Comparison of ENCODE assay signal across 12 cellular contexts in the genomic region with DNA sequence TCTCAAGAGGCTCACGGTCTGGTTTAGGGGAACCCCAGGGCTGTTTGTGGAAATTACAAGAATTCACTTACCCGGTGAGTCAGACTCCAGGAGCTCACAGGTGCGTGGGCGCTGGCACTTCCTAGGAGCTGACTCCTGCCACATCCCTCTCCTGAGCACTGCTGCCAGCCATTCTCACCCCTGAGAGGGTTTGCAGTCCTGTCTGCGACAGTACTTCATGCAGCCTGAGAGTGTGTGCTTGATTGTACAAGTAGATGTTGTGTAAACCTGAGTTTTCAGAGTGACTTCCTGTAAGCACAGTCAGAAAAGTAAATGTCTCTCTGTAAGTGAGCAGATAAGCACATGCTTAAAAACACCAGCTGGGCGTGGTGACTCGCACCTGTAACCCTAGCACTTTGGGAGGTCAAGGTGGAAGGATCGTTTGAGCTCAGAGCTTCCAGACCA. TPM values are rescaled to one million over a fixed set of nuclear protein-coding genes. Genes with fewer than 3 reads are reported as not detected.
DNase-seq lines count a peak whose midpoint lies in the region; ATAC-seq and TF ChIP-seq lines count a peak whose summit lies in the region.
"Had no signal": no experiment of that assay in that cellular context is flagged by ENCODE, and none has a peak within 500 bp of the region (broad histone marks: within the 10 kb centered on the region; RNA-seq: fewer than 3 reads in every experiment).

No MANE protein-coding gene starts in this region.

- TF ChIP-seq CTCF in HCT116 (IDR thresholded peaks at IDR 0.05 in 2 of 3, conservative IDR thresholded peaks at IDR 0.05 in 1 of 3; ENCODE audit: borderline replicate concordance in 1 of 3, insufficient read depth in 1 of 3, low read depth in 2 of 3, low read length in 2 of 3), result no peak
- no peak for TF ChIP-seq CTCF in dorsolateral prefrontal cortex (IDR thresholded peaks at IDR 0.05 in 54 of 56, conservative IDR thresholded peaks at IDR 0.05 in 2 of 56; ENCODE audit: low read depth in 1 of 56, partially characterized antibody in 56 of 56)

- peaks cover 10 to 23% of the 10 kb centered on the region in 2 experiments for H3K36me3 ChIP-seq in HCT116 (ENCODE audit: control insufficient read depth in 1 of 2, insufficient read depth in 2 of 2, low read length in 2 of 2)

- BruUV-seq in HCT116 (replicated peaks; lab: Mats Ljungman, UMichigan), result no TSS peak

- H3K27ac ChIP-seq in HCT116 (ENCODE audit: low read depth, low read length) (peak overlapping the region; percentile 56), dorsolateral prefrontal cortex (peak overlapping the region in 1 of 59 donors; percentile 27)
- H3K27ac ChIP-seq: body of pancreas had no signal

- H3K27me3 ChIP-seq in HCT116 (ENCODE audit: insufficient read depth, low read length) (no peaks in the 10 kb centered on the region), dorsolateral prefrontal cortex (no peaks in the 10 kb centered on the region)
- H3K27me3 ChIP-seq: body of pancreas, gastroesophageal sphincter had no signal

- ATAC-seq in HCT116, result peak; percentile 72
- no peak for ATAC-seq in GM21528 (IDR thresholded peaks at IDR 0.05; ENCODE audit: low FRiP score, unreplicated experiment)
- ATAC-seq in GM21423 (IDR thresholded peaks at IDR 0.05; ENCODE audit: unreplicated experiment), result no peak
- ATAC-seq: body of pancreas, gastroesophageal sphincter had no signal

- POLR2A ChIA-PET in HCT116 (lab: Charles Lee), result interaction anchor here (0.6 to 2.3 kb wide), 5 partner anchors 29 to 185 kb away, joined by 3 to 11 read pairs (median 5); partner anchors contain the start of gene ICAM5

- H4K20me1 ChIP-seq in HCT116 (ENCODE audit: insufficient read depth), result no peaks in the 10 kb centered on the region; the same call in 1 of the 2 replicates

- peak overlapping the region; percentile 49 for H3K9ac ChIP-seq in HCT116 (ENCODE audit: low read length)

- CTCF ChIA-PET in HCT116 (lab: Charles Lee), result interaction anchor here (0.7 to 7.7 kb wide), 16 partner anchors 8 to 439 kb away, joined by 3 to 233 read pairs (median 10); partner anchors contain the start of genes CDC37, ICAM1, ICAM5 and TYK2

- peaks cover 24 to 32% of the 10 kb centered on the region in 2 experiments for H3K4me1 ChIP-seq in HCT116 (ENCODE audit: control insufficient read depth in 1 of 2, insufficient read depth in 2 of 2, low read length in 2 of 2)

- no peaks in the 10 kb centered on the region for H3K9me2 ChIP-seq in HCT116 (ENCODE audit: insufficient read depth)

- RAD21 ChIA-PET in HCT116 (lab: Charles Lee; ENCODE audit: low non-redundant PET in 1 of 2, low total read pairs in 2 of 2, uncharacterized antibody in 2 of 2, unreplicated experiment in 2 of 2), result interaction anchor here (0.6 to 2.4 kb wide), 7 partner anchors 9 to 131 kb away, joined by 3 to 22 read pairs (median 6); partner anchors contain the start of gene ICAM1 (in 1 of the 2)

- peak overlapping the region; percentile 74 for H3K4me2 ChIP-seq in HCT116 (ENCODE audit: low read length)

- intact Hi-C loops in HCT116 (cut with micrococcal nuclease) (no loop called here), dorsolateral prefrontal cortex (cut with DNase I) (no loop called here)

- no peak for TF ChIP-seq POLR2A in HCT116 (IDR thresholded peaks at IDR 0.05; ENCODE audit: borderline replicate concordance, extremely low read depth, insufficient read depth, insufficient read length)

- no peaks in the 10 kb centered on the region for H3K9me3 ChIP-seq in HCT116 (ENCODE audit: control insufficient read depth in 1 of 2, insufficient read depth in 1 of 2, low read depth in 1 of 2, low read length in 2 of 2)
- H3K9me3 ChIP-seq: body of pancreas, gastroesophageal sphincter had no signal

- peak overlapping the region in 1 of 2 experiments; percentile 29; a peak in 2 of 4 replicates for H3K4me3 ChIP-seq in HCT116 (replicated peaks in 1 of 2; ENCODE audit: low read depth in 1 of 2, low read length in 2 of 2)
- H3K4me3 ChIP-seq in dorsolateral prefrontal cortex, result no peak overlapping the region
- H3K4me3 ChIP-seq: body of pancreas, gastroesophageal sphincter had no signal

- peaks cover 5% of the 10 kb centered on the region; the same call in 1 of the 2 replicates for H3K79me2 ChIP-seq in HCT116 (ENCODE audit: insufficient read depth, low read length)

- no peak overlapping the region for H2AFZ ChIP-seq in HCT116 (ENCODE audit: low read depth, low read length, poor library complexity, severe bottlenecking)

- no peak for TF ChIP-seq RAD21 in HCT116 (IDR thresholded peaks at IDR 0.05; ENCODE audit: low read depth)

- DNase-seq in HCT116 (ENCODE audit: low read depth, low spot score) (peak; percentile 23), dorsolateral prefrontal cortex (peak in 6 of 10 donors; percentile 43 to 80 (median 60)), NCI-H187 treated with DMSO at 0.1 percent for 48 hours (lab: John Stamatoyannopoulos, UW) (no peak), NCI-H1048 (lab: John Stamatoyannopoulos, UW) (no peak)
- DNase-seq in activated CD4-positive, CD25-positive, alpha-beta regulatory T cell treated with anti-CD3 and anti-CD28 coated beads, Interleukin-2, amount 50 U/mL, for 72 hours, result peak; percentile 60
- DNase-seq in stimulated activated CD4-positive, alpha-beta T cell treated with anti-CD3 and anti-CD28 coated beads, Interleukin-4, amount 100 ng/mL, for 48 hours (ENCODE audit: low read depth in 2 of 2), result peak; percentile 55 to 66
- DNase-seq: body of pancreas, DMS79 treated with DMSO at 0.1 percent for 48 hours, NCI-H187 had no signal

TF ChIP-seq in HCT116, 20 proteins besides CTCF, POLR2A, EP300 and RAD21:
- TF ChIP-seq, protein P1, sequence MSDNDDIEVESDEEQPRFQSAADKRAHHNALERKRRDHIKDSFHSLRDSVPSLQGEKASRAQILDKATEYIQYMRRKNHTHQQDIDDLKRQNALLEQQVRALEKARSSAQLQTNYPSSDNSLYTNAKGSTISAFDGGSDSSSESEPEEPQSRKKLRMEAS (IDR thresholded peaks at IDR 0.05), result peak; percentile 34; the same call in 1 of the 2 replicates
- no peak for TF ChIP-seq JUND (IDR thresholded peaks at IDR 0.05)
- TF ChIP-seq FOSL1 (IDR thresholded peaks at IDR 0.05; ENCODE audit: low read depth), result peak; percentile 34; the same call in 1 of the 2 replicates
- TF ChIP-seq POLR2AphosphoS5 (IDR thresholded peaks at IDR 0.05; ENCODE audit: low read depth, low read length), result no peak; the same call in 1 of the 2 replicates
- no peak for TF ChIP-seq YY1 (IDR thresholded peaks at IDR 0.05; ENCODE audit: extremely low read depth, insufficient replicate concordance, low read depth, low read length)
- TF ChIP-seq EGR1 (IDR thresholded peaks at IDR 0.05; ENCODE audit: low read depth), result peak; percentile 95
- TF ChIP-seq ZNF274 (IDR thresholded peaks at IDR 0.05; ENCODE audit: low read depth, low read length), result no peak
- TF ChIP-seq EZH2phosphoT487 (IDR thresholded peaks at IDR 0.05; ENCODE audit: borderline replicate concordance), result no peak
- TF ChIP-seq, protein P2, sequence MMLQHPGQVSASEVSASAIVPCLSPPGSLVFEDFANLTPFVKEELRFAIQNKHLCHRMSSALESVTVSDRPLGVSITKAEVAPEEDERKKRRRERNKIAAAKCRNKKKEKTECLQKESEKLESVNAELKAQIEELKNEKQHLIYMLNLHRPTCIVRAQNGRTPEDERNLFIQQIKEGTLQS (IDR thresholded peaks at IDR 0.05), result no peak

RNA-seq across cellular contexts. Expression of gene MRPL4, which starts 8.1 kb away (rescaled TPM):
- total RNA-seq in HCT116 (2021; ENCODE audit: unreplicated experiment) (146 TPM), dorsolateral prefrontal cortex (10 to 100 TPM; 35.7 to 68.1 (median 53.5) TPM)
- polyA plus RNA-seq in HCT116 (2012), result 138 and 148 TPM in 2 replicates

RNA-seq across cellular contexts. Expression of gene ICAM1, which starts 10.8 kb away (rescaled TPM):
- total RNA-seq in HCT116 (2021; ENCODE audit: unreplicated experiment) (5.0 TPM), dorsolateral prefrontal cortex (10 to 100 TPM in 28 of 120 experiments, 1 to 10 TPM in 92; 1.5 to 66.9 (median 5.3) TPM)
- polyA plus RNA-seq in HCT116 (2012), result 4.9 and 5.8 TPM in 2 replicates

RNA-seq across cellular contexts. Expression of gene ICAM4, which starts 26.6 kb away (rescaled TPM):
- total RNA-seq in HCT116 (2021; ENCODE audit: unreplicated experiment), result not detected
- polyA plus RNA-seq in HCT116 (2012), result not detected in 2 replicates
- total RNA-seq in dorsolateral prefrontal cortex, result 1 to 10 TPM in 1 of 120 experiments, under 1 TPM in 9, not detected in 110; 0.38 to 1.1 (median 0.51) TPM

RNA-seq across cellular contexts. Expression of gene S1PR2, which starts 29.0 kb away (rescaled TPM):
- total RNA-seq in HCT116 (2021; ENCODE audit: unreplicated experiment), result 6.1 TPM
- polyA plus RNA-seq in HCT116 (2012), result 3.8 and 3.9 TPM in 2 replicates
- 1 to 10 TPM; 1.1 to 4.4 (median 2.1) TPM for total RNA-seq in dorsolateral prefrontal cortex

RNA-seq across cellular contexts. Expression of gene ICAM5, which starts 29.6 kb away (rescaled TPM):
- total RNA-seq in HCT116 (2021; ENCODE audit: unreplicated experiment) (53.9 TPM), dorsolateral prefrontal cortex (100 to 1,000 TPM in 1 of 120 experiments, 10 to 100 TPM in 119; 21.8 to 112 (median 61.0) TPM)
- 24.7 and 25.2 TPM in 2 replicates for polyA plus RNA-seq in HCT116 (2012)

Comparison
In these comparisons a context has a peak if more than half of its experiments do, and no peak if none do; other contexts are left out.
1. DNase-seq: peak in HCT116 (single experiment), activated CD4-positive, CD25-positive, alpha-beta regulatory T cell treated with anti-CD3 and anti-CD28 coated beads, Interleukin-2, amount 50 U/mL, for 72 hours (single experiment), dorsolateral prefrontal cortex (6 of 10) and stimulated activated CD4-positive, alpha-beta T cell treated with anti-CD3 and anti-CD28 coated beads, Interleukin-4, amount 100 ng/mL, for 48 hours (2 of 2); none in NCI-H187 treated with DMSO at 0.1 percent for 48 hours (single experiment) and NCI-H1048 (single experiment).